1 cellular context compared by ENCODE assay signal in genomic region chr11:121090145-121090721, GRCh38.
TF ChIP-seq lines count a peak whose summit lies in the region.

No MANE protein-coding gene starts in this region.

TF ChIP-seq in SK-N-SH, 30 proteins besides CTCF, POLR2A, EP300 and RAD21 (continued from another document):
- TF ChIP-seq USF1 (IDR thresholded peaks at IDR 0.05; ENCODE audit: borderline replicate concordance, low read depth) (no peak), RCOR1 (IDR thresholded peaks at IDR 0.05; ENCODE audit: low read length) (peak; percentile 79), POLR2AphosphoS5 (IDR thresholded peaks at IDR 0.05; ENCODE audit: low read depth, low read length) (no peak), TEAD4 (IDR thresholded peaks at IDR 0.05; ENCODE audit: borderline replicate concordance, insufficient read depth) (no peak), NRF1 (IDR thresholded peaks at IDR 0.05; ENCODE audit: low read depth, low read length) (no peak), GATA2 (CRISPR knock-in tag; IDR thresholded peaks at IDR 0.05) (peak; percentile 95), FOSL2 (IDR thresholded peaks at IDR 0.05; ENCODE audit: borderline replicate concordance, low read depth) (no peak), USF2 (IDR thresholded peaks at IDR 0.05; ENCODE audit: borderline replicate concordance, low read depth, low read length) (no peak), IRF3 (IDR thresholded peaks at IDR 0.05; ENCODE audit: low read depth, low read length) (no peak), ELF1 (IDR thresholded peaks at IDR 0.05) (no peak), RXRA (IDR thresholded peaks at IDR 0.05; ENCODE audit: borderline replicate concordance, low read depth) (no peak), JUND (IDR thresholded peaks at IDR 0.05) (no peak), MAX (IDR thresholded peaks at IDR 0.05; ENCODE audit: low read depth) (no peak), GABPA (IDR thresholded peaks at IDR 0.05; ENCODE audit: low read depth) (no peak), SMC3 (IDR thresholded peaks at IDR 0.05; ENCODE audit: low read depth, low read length) (no peak), RFX5 (IDR thresholded peaks at IDR 0.05; ENCODE audit: low read length) (no peak), MXI1 (IDR thresholded peaks at IDR 0.05; ENCODE audit: low read depth, low read length) (peak; percentile 57; the same call in 1 of the 2 replicates), EZH2phosphoT487 (IDR thresholded peaks at IDR 0.05; ENCODE audit: borderline replicate concordance, low read depth) (no peak), REST (IDR thresholded peaks at IDR 0.05; ENCODE audit: low read depth, low read length) (no peak), CHD2 (IDR thresholded peaks at IDR 0.05; ENCODE audit: low read length, partially characterized antibody) (peak; percentile 78)
